In genomic region chr17:48026503-48027321, GRCh38 we compare ENCODE assay signal across 1 cellular context.
TF ChIP-seq lines count a peak whose summit lies in the region.

No MANE protein-coding gene starts in this region.

TF ChIP-seq in HEK293, 187 proteins besides CTCF, POLR2A, EP300 and RAD21 (continued from another document and continues in another):
- TF ChIP-seq TSHZ1 (tag by site-specific recombination; IDR thresholded peaks at IDR 0.05; ENCODE audit: borderline replicate concordance): peak; percentile 13; the same call in 1 of the 2 replicates
- peak; percentile 92 for TF ChIP-seq KLF1 (tag by site-specific recombination; IDR thresholded peaks at IDR 0.05)
- peak; percentile 74; the same call in 1 of the 2 replicates for TF ChIP-seq ZNF548 (tag by site-specific recombination; IDR thresholded peaks at IDR 0.05)
- peak; percentile 12; the same call in 1 of the 2 replicates for TF ChIP-seq ZSCAN4 (tag by site-specific recombination; IDR thresholded peaks at IDR 0.05)
- 0 out of 2 replicates have a peak, but pooled peaks have one; percentile 20 for TF ChIP-seq ZNF24 (tag by site-specific recombination; IDR thresholded peaks at IDR 0.05)
- TF ChIP-seq ZNF654 (tag by site-specific recombination; IDR thresholded peaks at IDR 0.05; ENCODE audit: low read depth): peak; percentile 96
- no peak for TF ChIP-seq ZNF571 (tag by site-specific recombination; IDR thresholded peaks at IDR 0.05)
- no peak; the same call in 1 of the 2 replicates for TF ChIP-seq ZFP69B (tag by site-specific recombination; IDR thresholded peaks at IDR 0.05)
- TF ChIP-seq ELK4 (IDR thresholded peaks at IDR 0.05; ENCODE audit: borderline replicate concordance, low read depth, low read length): no peak
- no peak for TF ChIP-seq ZNF707 (tag by site-specific recombination; IDR thresholded peaks at IDR 0.05)
- TF ChIP-seq ZNF555 (tag by site-specific recombination; conservative IDR thresholded peaks at IDR 0.05): no peak
- no peak for TF ChIP-seq ZNF211 (tag by site-specific recombination; IDR thresholded peaks at IDR 0.05; ENCODE audit: low read depth)
- TF ChIP-seq AEBP2 (tag by site-specific recombination; IDR thresholded peaks at IDR 0.05; ENCODE audit: borderline replicate concordance): no peak
- TF ChIP-seq SCRT2 (tag by site-specific recombination; IDR thresholded peaks at IDR 0.05): peak; percentile 67; the same call in 1 of the 2 replicates
- TF ChIP-seq PRDM10 (tag by site-specific recombination; IDR thresholded peaks at IDR 0.05): peak; percentile 53
- peak; percentile 94 for TF ChIP-seq ZNF449 (tag by site-specific recombination; IDR thresholded peaks at IDR 0.05)
- peak; percentile 79 for TF ChIP-seq ZEB2 (tag by site-specific recombination; IDR thresholded peaks at IDR 0.05)
- peak; percentile 54; the same call in 1 of the 2 replicates for TF ChIP-seq GLIS1 (tag by site-specific recombination; IDR thresholded peaks at IDR 0.05)
- peak; percentile 55 for TF ChIP-seq PATZ1 (tag by site-specific recombination; IDR thresholded peaks at IDR 0.05)
- no peak for TF ChIP-seq ZNF398 (tag by site-specific recombination; IDR thresholded peaks at IDR 0.05)
- TF ChIP-seq ZBTB10 (tag by site-specific recombination; IDR thresholded peaks at IDR 0.05): no peak; the same call in 1 of the 2 replicates
- 0 out of 2 replicates have a peak, but pooled peaks have one; percentile 25 for TF ChIP-seq ZBTB8A (tag by site-specific recombination; IDR thresholded peaks at IDR 0.05)
- no peak for TF ChIP-seq ZNF518A (tag by site-specific recombination; conservative IDR thresholded peaks at IDR 0.05; ENCODE audit: low read depth)
- TF ChIP-seq SP2 (tag by site-specific recombination; IDR thresholded peaks at IDR 0.05): peak; percentile 63
- peak; percentile 65 for TF ChIP-seq GLIS2 (tag by site-specific recombination; IDR thresholded peaks at IDR 0.05)
